Comparison of ENCODE assay signal across 9 cellular contexts in genomic region chr13:48236528-48237353, GRCh38. TPM values are rescaled to one million over a fixed set of nuclear protein-coding genes. Genes with fewer than 3 reads are reported as not detected.
DNase-seq lines count a peak whose midpoint lies in the region; ATAC-seq and TF ChIP-seq lines count a peak whose summit lies in the region.
"Had no signal": no experiment of that assay in that cellular context is flagged by ENCODE, and none has a peak within 500 bp of the region (broad histone marks: within the 10 kb centered on the region; RNA-seq: fewer than 3 reads in every experiment).

No MANE protein-coding gene starts in this region.

- peak overlapping the region; percentile 99 for H3K9ac ChIP-seq in DND-41 (ENCODE audit: low read depth, low read length)
- no peak overlapping the region for H3K9ac ChIP-seq in parathyroid adenoma

- peaks cover 16% of the 10 kb centered on the region for H4K20me1 ChIP-seq in DND-41 (ENCODE audit: insufficient read depth, low read length)

- peaks cover 91% of the 10 kb centered on the region for H3K79me2 ChIP-seq in DND-41 (ENCODE audit: insufficient read depth, low read length)
- peaks cover 14% of the 10 kb centered on the region for H3K79me2 ChIP-seq in parathyroid adenoma

- H2AFZ ChIP-seq in DND-41 (ENCODE audit: low read depth, low read length), result no peak overlapping the region
- H2AFZ ChIP-seq in parathyroid adenoma, result no peak overlapping the region

- H3K4me3 ChIP-seq in DND-41 (ENCODE audit: low read depth in 1 of 2, low read length in 2 of 2) (peak overlapping the region in 1 of 2 experiments; percentile 23; a peak in 2 of 4 replicates), parathyroid adenoma (ENCODE audit: low read depth, low read length) (peak overlapping the region; percentile 60), H7 (ENCODE audit: insufficient read depth, low read depth, low read length) (no peak overlapping the region)

- ATAC-seq in DND-41 (ENCODE audit: insufficient read depth, low read depth), result no peak
- no peak for ATAC-seq in GM19467 (IDR thresholded peaks at IDR 0.05; ENCODE audit: unreplicated experiment)

- H3K9me3 ChIP-seq in DND-41 (ENCODE audit: insufficient read depth, low read length, severe bottlenecking), result no peaks in the 10 kb centered on the region
- H3K9me3 ChIP-seq in parathyroid adenoma (ENCODE audit: control insufficient read depth, low read length), result no peaks in the 10 kb centered on the region

- no peak for TF ChIP-seq CTCF in DND-41 (IDR thresholded peaks at IDR 0.05; ENCODE audit: borderline replicate concordance, extremely low read depth, low read length, poor library complexity, severe bottlenecking)
- no peak for TF ChIP-seq CTCF in parathyroid adenoma (IDR thresholded peaks at IDR 0.05)

- peak overlapping the region; percentile 31; the same call in 1 of the 2 replicates for H3K27ac ChIP-seq in DND-41 (ENCODE audit: low read length)
- peak overlapping the region; percentile 47 for H3K27ac ChIP-seq in parathyroid adenoma

- peaks cover 48% of the 10 kb centered on the region for H3K4me1 ChIP-seq in DND-41 (ENCODE audit: insufficient read depth, low read length)
- peaks cover 4% of the 10 kb centered on the region for H3K4me1 ChIP-seq in parathyroid adenoma

- peak overlapping the region; percentile 79 for H3K4me2 ChIP-seq in DND-41 (ENCODE audit: insufficient read depth, low read length)
- H3K4me2 ChIP-seq in parathyroid adenoma (ENCODE audit: low read length), result peak overlapping the region; percentile 86

- DNase-seq in DND-41 (no peak), SIG-M5 treated with dmso at 0.1 percent for 504 hours (lab: John Stamatoyannopoulos, UW; ENCODE audit: unreplicated experiment) (peak; percentile 95), fibroblast of gingiva (ENCODE audit: low read depth) (peak; percentile 34), EL (no peak), H7 (no peak), mesenteric fat pad (ENCODE audit: low spot score) (no peak)
- DNase-seq: SHP77 had no signal

- H3K27me3 ChIP-seq in DND-41 (ENCODE audit: insufficient read depth, low read length, poor library complexity) (no peaks in the 10 kb centered on the region), parathyroid adenoma (ENCODE audit: control insufficient read depth, insufficient read depth, low read length) (no peaks in the 10 kb centered on the region), H7 (ENCODE audit: control insufficient read depth, insufficient read depth, low read length) (0 out of 2 replicates have a peak, but pooled peaks cover 1% of the 10 kb centered on the region)

- peaks cover 49% of the 10 kb centered on the region for H3K36me3 ChIP-seq in DND-41 (ENCODE audit: insufficient read depth, low read length)
- H3K36me3 ChIP-seq in parathyroid adenoma (ENCODE audit: control insufficient read depth, insufficient read depth, low read length), result no peaks in the 10 kb centered on the region
- no peaks in the 10 kb centered on the region for H3K36me3 ChIP-seq in H7 (replicated peaks; ENCODE audit: control insufficient read depth, insufficient read depth, low read length)

RNA-seq across cellular contexts. Expression of gene ITM2B, which starts 3.7 kb away (rescaled TPM):
- 197 and 251 TPM in 2 replicates for total RNA-seq in H7 (2014; rRNA removed; shearing (Covaris generic))
- total RNA-seq in mesenteric fat pad, result 611 TPM

Comparison
In these comparisons a context has a peak if more than half of its experiments do, and no peak if none do; other contexts are left out.
1. DNase-seq: peak in SIG-M5 treated with dmso at 0.1 percent for 504 hours (single experiment) and fibroblast of gingiva (single experiment); none in DND-41 (single experiment), EL (single experiment), H7 (single experiment) and mesenteric fat pad (single experiment).